In genomic region chr2:1068241-1068640, GRCh38 we compare ENCODE assay signal across 8 cellular contexts.
"Had no signal": no experiment of that assay in that cellular context is flagged by ENCODE, and none has a peak within 500 bp of the region (broad histone marks: within the 10 kb centered on the region; RNA-seq: fewer than 3 reads in every experiment).

No MANE protein-coding gene starts in this region.

- DNase-seq: H9, HCEC 1CT, IMR-90 had no signal

- H3K4me3 ChIP-seq: GM23338, K562 had no signal

- FAIRE-seq: H1, H54, HTR-8/SVneo, K562 had no signal

- ATAC-seq: GM23338, K562 had no signal
